ENCODE assay signal across 22 cellular contexts in the genomic region with DNA sequence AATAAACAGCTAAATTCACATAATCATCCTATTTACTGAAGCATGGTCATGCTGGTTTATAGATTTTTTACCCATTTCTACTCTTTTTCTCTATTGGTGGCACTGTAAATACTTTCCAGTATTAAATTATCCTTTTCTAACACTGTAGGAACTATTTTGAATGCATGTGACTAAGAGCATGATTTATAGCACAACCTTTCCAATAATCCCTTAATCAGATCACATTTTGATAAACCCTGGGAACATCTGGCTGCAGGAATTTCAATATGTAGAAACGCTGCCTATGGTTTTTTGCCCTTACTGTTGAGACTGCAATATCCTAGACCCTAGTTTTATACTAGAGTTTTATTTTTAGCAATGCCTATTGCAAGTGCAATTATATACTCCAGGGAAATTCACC. TPM values are rescaled to one million over a fixed set of nuclear protein-coding genes. Genes with fewer than 3 reads are reported as not detected.
DNase-seq lines count a peak whose midpoint lies in the region; ATAC-seq, FAIRE-seq and TF ChIP-seq lines count a peak whose summit lies in the region.
"Had no signal": no experiment of that assay in that cellular context is flagged by ENCODE, and none has a peak within 500 bp of the region (broad histone marks: within the 10 kb centered on the region; RNA-seq: fewer than 3 reads in every experiment).

No MANE protein-coding gene starts in this region.

- H2AFZ ChIP-seq in astrocyte (ENCODE audit: low read depth, low read length): no peak overlapping the region
- no peak overlapping the region for H2AFZ ChIP-seq in smooth muscle cell (ENCODE audit: low read depth)

- no peaks in the 10 kb centered on the region for H3K27me3 ChIP-seq in BLaER1 treated with 17β-estradiol and CSF1 and Interleukin-3, amounts not matched to agents 10 nM and 100 nM
- H3K27me3 ChIP-seq in astrocyte (ENCODE audit: insufficient read depth, low read length): no peaks in the 10 kb centered on the region
- no peaks in the 10 kb centered on the region for H3K27me3 ChIP-seq in smooth muscle cell (ENCODE audit: low read depth)
- no peaks in the 10 kb centered on the region for H3K27me3 ChIP-seq in colonic mucosa

- H4K20me1 ChIP-seq in BLaER1 treated with 17β-estradiol and CSF1 and Interleukin-3, amounts not matched to agents 10 nM and 100 nM: peaks cover 0 to 53% (median 0%) of the 10 kb centered on the region in 11 experiments; a peak in 4 of 22 replicates
- H4K20me1 ChIP-seq in astrocyte (ENCODE audit: insufficient read depth, low read length) (no peaks in the 10 kb centered on the region), smooth muscle cell (ENCODE audit: low read depth) (no peaks in the 10 kb centered on the region)

- peak overlapping the region in 5 of 11 experiments; percentile 23 to 82 (median 59); a peak in 6 of 22 replicates for H3K27ac ChIP-seq in BLaER1 treated with 17β-estradiol and CSF1 and Interleukin-3, amounts not matched to agents 10 nM and 100 nM
- H3K27ac ChIP-seq in astrocyte (ENCODE audit: low read depth, low read length): no peak overlapping the region
- peak overlapping the region; percentile 79 for H3K27ac ChIP-seq in smooth muscle cell (ENCODE audit: low read depth)
- H3K27ac ChIP-seq in colonic mucosa: no peak overlapping the region

- H3F3A ChIP-seq in smooth muscle cell (ENCODE audit: low read depth): peaks cover 9% of the 10 kb centered on the region

- peaks cover 13% of the 10 kb centered on the region for H3K4me1 Mint-ChIP-seq in astrocyte (ENCODE audit: low read depth, unreplicated experiment)
- no peaks in the 10 kb centered on the region for H3K4me1 Mint-ChIP-seq in Calu3 (ENCODE audit: low read depth, unreplicated experiment)
- H3K4me1 Mint-ChIP-seq: CD14-positive monocyte had no signal

- no peaks in the 10 kb centered on the region for H3K79me2 ChIP-seq in astrocyte (ENCODE audit: insufficient read depth, low read length)
- H3K79me2 ChIP-seq in smooth muscle cell (ENCODE audit: low read depth): no peaks in the 10 kb centered on the region

- H3K9me3 Mint-ChIP-seq in astrocyte (ENCODE audit: unreplicated experiment) (peaks cover 5% of the 10 kb centered on the region), Calu3 (ENCODE audit: low read depth, unreplicated experiment) (peaks cover 7% of the 10 kb centered on the region)

- H3K9ac ChIP-seq in BLaER1 treated with 17β-estradiol and CSF1 and Interleukin-3, amounts not matched to agents 10 nM and 100 nM: peak overlapping the region in 8 of 11 experiments; percentile 31 to 83 (median 76); a peak in 13 of 22 replicates
- H3K9ac ChIP-seq in astrocyte (ENCODE audit: low read length): no peak overlapping the region
- H3K9ac ChIP-seq in smooth muscle cell (ENCODE audit: low read depth): no peak overlapping the region
- H3K9ac ChIP-seq in colonic mucosa (ENCODE audit: low read depth in 2 of 2, low read length in 2 of 2): no peak overlapping the region

- TF ChIP-seq CTCF in astrocyte (IDR thresholded peaks at IDR 0.05; ENCODE audit: insufficient read depth, low read depth, low read length): no peak
- TF ChIP-seq CTCF in smooth muscle cell (IDR thresholded peaks at IDR 0.05; ENCODE audit: borderline replicate concordance, insufficient read depth, poor library complexity, severe bottlenecking): no peak
- TF ChIP-seq CTCF in colonic mucosa (IDR thresholded peaks at IDR 0.05): no peak
- no peak for TF ChIP-seq CTCF in Calu3 (IDR thresholded peaks at IDR 0.05; ENCODE audit: unreplicated experiment)

- H3K4me3 Mint-ChIP-seq in astrocyte (ENCODE audit: unreplicated experiment) (no peak overlapping the region), Calu3 (ENCODE audit: low read depth, unreplicated experiment) (no peak overlapping the region)
- H3K4me3 Mint-ChIP-seq: CD14-positive monocyte had no signal

- peaks cover 18 to 58% (median 51%) of the 10 kb centered on the region in 10 experiments; a peak in 19 of 20 replicates for H3K4me1 ChIP-seq in BLaER1 treated with 17β-estradiol and CSF1 and Interleukin-3, amounts not matched to agents 10 nM and 100 nM
- H3K4me1 ChIP-seq in astrocyte (ENCODE audit: insufficient read depth, low read length): peaks cover 14% of the 10 kb centered on the region
- peaks cover 14% of the 10 kb centered on the region for H3K4me1 ChIP-seq in smooth muscle cell (ENCODE audit: low read depth)
- no peaks in the 10 kb centered on the region for H3K4me1 ChIP-seq in colonic mucosa

- H3K27ac Mint-ChIP-seq in astrocyte (ENCODE audit: unreplicated experiment): no peak overlapping the region
- H3K27ac Mint-ChIP-seq in Calu3 (ENCODE audit: unreplicated experiment): no peak overlapping the region
- H3K27ac Mint-ChIP-seq: CD14-positive monocyte had no signal

- DNase-seq in NCI-H69 (lab: John Stamatoyannopoulos, UW): peak; percentile 8
- DNase-seq in astrocyte (ENCODE audit: low read depth): peak; percentile 6
- DNase-seq in smooth muscle cell (lab: John Stamatoyannopoulos, UW; ENCODE audit: unreplicated experiment): no peak
- no peak for DNase-seq in colonic mucosa
- DNase-seq in Calu3: no peak
- DNase-seq: GOT3, Kasumi-1, NCI-H1092, NCI-H146, NCI-H2029 treated with DMSO at 0.1 percent for 48 hours, NCI-H2171, NCI-H774, RPMI8226, SHP77 treated with DMSO at 0.1 percent for 48 hours had no signal

- intact Hi-C loops in colonic mucosa (cut with DNase I) (no loop called here), Calu3 (cut with micrococcal nuclease; ENCODE audit: unreplicated experiment) (no loop called here)

- H3K27me3 Mint-ChIP-seq in astrocyte (ENCODE audit: low read depth, unreplicated experiment) (peaks cover 11% of the 10 kb centered on the region), Calu3 (ENCODE audit: unreplicated experiment) (peaks cover 34% of the 10 kb centered on the region)

- peaks cover 0 to 94% (median 34%) of the 10 kb centered on the region in 11 experiments; a peak in 16 of 22 replicates for H3K36me3 ChIP-seq in BLaER1 treated with 17β-estradiol and CSF1 and Interleukin-3, amounts not matched to agents 10 nM and 100 nM
- H3K36me3 ChIP-seq in astrocyte (ENCODE audit: insufficient read depth, low read length) (no peaks in the 10 kb centered on the region), smooth muscle cell (ENCODE audit: low read depth) (no peaks in the 10 kb centered on the region), colonic mucosa (no peaks in the 10 kb centered on the region)
- H3K36me3 ChIP-seq: MG63 had no signal

- no peak for ATAC-seq in HG02759 (IDR thresholded peaks at IDR 0.05; ENCODE audit: unreplicated experiment)
- ATAC-seq: HCT116 had no signal

- peak overlapping the region; percentile 36 to 98 (median 93); a peak in 21 of 22 replicates for H3K4me2 ChIP-seq in BLaER1 treated with 17β-estradiol and CSF1 and Interleukin-3, amounts not matched to agents 10 nM and 100 nM
- H3K4me2 ChIP-seq in astrocyte (ENCODE audit: low read length): peak overlapping the region; percentile 9
- peak overlapping the region; percentile 70 for H3K4me2 ChIP-seq in smooth muscle cell

- CTCF ChIA-PET in Calu3 (lab: Charles Lee): no interaction called here

- no TSS peak for BruUV-seq in Calu3 (replicated peaks; lab: Mats Ljungman, UMichigan)

- 33% methylated on average over 1 of the region's 1 CpG for WGBS in smooth muscle cell (ENCODE audit: low lambda C conversion rate)

- FAIRE-seq in astrocyte (lab: Jason Lieb, UNC): no peak
- FAIRE-seq: GM12891, GM19239 had no signal

- H3K9me3 ChIP-seq in BLaER1 treated with 17β-estradiol and CSF1 and Interleukin-3, amounts not matched to agents 10 nM and 100 nM (replicated peaks in 1 of 11): peaks cover 19 to 42% (median 28%) of the 10 kb centered on the region in 11 experiments
- H3K9me3 ChIP-seq in astrocyte (ENCODE audit: insufficient read depth, low read depth, low read length) (peaks cover 3% of the 10 kb centered on the region), smooth muscle cell (replicated peaks; ENCODE audit: low read depth) (peaks cover 3% of the 10 kb centered on the region), colonic mucosa (no peaks in the 10 kb centered on the region)
- H3K9me3 ChIP-seq: MG63 had no signal

- H3K4me3 ChIP-seq in BLaER1 treated with 17β-estradiol and CSF1 and Interleukin-3, amounts not matched to agents 10 nM and 100 nM: peak overlapping the region in 7 of 10 experiments; percentile 52 to 74 (median 66); a peak in 15 of 20 replicates
- H3K4me3 ChIP-seq in astrocyte (ENCODE audit: insufficient read depth, low read depth, low read length) (no peak overlapping the region), smooth muscle cell (no peak overlapping the region), colonic mucosa (no peak overlapping the region)
- H3K4me3 ChIP-seq: MG63 had no signal

- H3K36me3 Mint-ChIP-seq in astrocyte (ENCODE audit: low read depth, unreplicated experiment): peaks cover 11% of the 10 kb centered on the region
- no peaks in the 10 kb centered on the region for H3K36me3 Mint-ChIP-seq in Calu3 (ENCODE audit: insufficient read depth, unreplicated experiment)
- H3K36me3 Mint-ChIP-seq: CD14-positive monocyte had no signal

RNA-seq across cellular contexts. Expression of a gene that starts 10.7 kb away (rescaled TPM):
- total RNA-seq in astrocyte (2.0 and 3.2 TPM in 2 replicates), smooth muscle cell (2.7 and 3.7 TPM in 2 replicates), colonic mucosa (1 to 10 TPM in 1 of 2 donors, under 1 TPM in 1; 0.47 to 1.5 TPM), Calu3 (2022) (0.56 and 0.90 TPM in 2 replicates)
- polyA plus RNA-seq in smooth muscle cell: 0.86 and 1.7 TPM in 2 replicates

RNA-seq across cellular contexts. Expression of a gene that starts 15.8 kb away (rescaled TPM):
- total RNA-seq in astrocyte (17.3 and 21.3 TPM in 2 replicates), smooth muscle cell (17.8 and 41.8 TPM in 2 replicates), colonic mucosa (10 to 100 TPM in 1 of 2 donors, 1 to 10 TPM in 1; 8.0 to 10.7 TPM), Calu3 (2022) (15.5 and 17.1 TPM in 2 replicates)
- 24.7 and 33.1 TPM in 2 replicates for polyA plus RNA-seq in smooth muscle cell

RNA-seq across cellular contexts. Expression of a gene that starts 19.6 kb away (rescaled TPM):
- total RNA-seq in astrocyte (not detected in 2 replicates), smooth muscle cell (not detected in 2 replicates), colonic mucosa (not detected), Calu3 (2022) (not detected in 2 replicates)
- not detected in 2 replicates for polyA plus RNA-seq in smooth muscle cell
- total RNA-seq: NCI-H460 had no signal
- polyA plus RNA-seq: CD14-positive monocyte had no signal

Comparison
In these comparisons a context has a peak if more than half of its experiments do, and no peak if none do; other contexts are left out.
1. H3K4me2 ChIP-seq: peak in every context shown above with its lines; median percentile 93 in BLaER1 treated with 17β-estradiol and CSF1 and Interleukin-3, amounts not matched to agents 10 nM and 100 nM; 70 in smooth muscle cell; 9 in astrocyte.
2. H3K4me3 ChIP-seq: peak in BLaER1 treated with 17β-estradiol and CSF1 and Interleukin-3, amounts not matched to agents 10 nM and 100 nM (7 of 10); none in astrocyte (single experiment), smooth muscle cell (single experiment) and colonic mucosa (single experiment).
3. H3K9ac ChIP-seq: peak in BLaER1 treated with 17β-estradiol and CSF1 and Interleukin-3, amounts not matched to agents 10 nM and 100 nM (8 of 11); none in astrocyte (single experiment), smooth muscle cell (single experiment) and colonic mucosa (0 of 2).
4. DNase-seq: peak in NCI-H69 (single experiment) and astrocyte (single experiment); none in smooth muscle cell (single experiment), colonic mucosa (single experiment) and Calu3 (single experiment).